ENCODE assay signal across 8 cellular contexts in genomic region chr14:61461808-61462275, GRCh38.
A peak's percentile ranks its signal among the peaks of the same experiment; 100 is the strongest.
DNase-seq lines count a peak whose midpoint lies in the region; ATAC-seq and TF ChIP-seq lines count a peak whose summit lies in the region.

No MANE protein-coding gene starts in this region.

- peak overlapping the region; percentile 24; the same call in 1 of the 2 replicates for H3K4me2 ChIP-seq in HCT116 (ENCODE audit: low read length)

- no peak overlapping the region for H3K9ac ChIP-seq in HCT116 (ENCODE audit: low read length)

- WGBS in gastroesophageal sphincter (ENCODE audit: low coverage in 1 of 2), 2 donors, result 36 to 49% methylated on average over 5 to 7 of the region's 7 CpGs

- BruUV-seq in HCT116 (replicated peaks; lab: Mats Ljungman, UMichigan), result no TSS peak

- H3K9me3 ChIP-seq in HCT116 (ENCODE audit: control insufficient read depth in 1 of 2, insufficient read depth in 1 of 2, low read depth in 1 of 2, low read length in 2 of 2) (no peaks in the 10 kb centered on the region), gastroesophageal sphincter (no peaks in the 10 kb centered on the region)

- H3K4me1 Mint-ChIP-seq in activated T-helper 1 cell treated with anti-CD3 and anti-CD28 coated beads, Interleukin-12 subunit alpha, Interleukin-12 subunit beta, Interleukin-2, Interleukin-4 antibody, amounts not matched to agents 30 ng/mL and 10 ng/mL and 1 ng/mL, durations not matched to agents 14 hours and 24 hours and 36 hours (ENCODE audit: low read depth), result peaks cover 51% of the 10 kb centered on the region
- peaks cover 14% of the 10 kb centered on the region for H3K4me1 Mint-ChIP-seq in progenitor cell of endocrine pancreas (ENCODE audit: low read depth)

- H3K9me2 ChIP-seq in HCT116 (ENCODE audit: insufficient read depth), result no peaks in the 10 kb centered on the region

- H3K4me3 Mint-ChIP-seq in activated T-helper 1 cell treated with anti-CD3 and anti-CD28 coated beads, Interleukin-12 subunit alpha, Interleukin-12 subunit beta, Interleukin-2, Interleukin-4 antibody, amounts not matched to agents 30 ng/mL and 10 ng/mL and 1 ng/mL, durations not matched to agents 14 hours and 24 hours and 36 hours, result peak overlapping the region; percentile 15
- H3K4me3 Mint-ChIP-seq in progenitor cell of endocrine pancreas (ENCODE audit: low read depth), result no peak overlapping the region

- intact Hi-C loops in HCT116 (cut with micrococcal nuclease), result loop anchor here (1.0 kb wide), 3 partner anchors 268 to 665 kb away; no protein-coding TSS in a partner anchor
- intact Hi-C loops in activated T-helper 1 cell treated with anti-CD3 and anti-CD28 coated beads, Interleukin-12 subunit alpha, Interleukin-12 subunit beta, Interleukin-2, Interleukin-4 antibody, amounts not matched to agents 30 ng/mL and 10 ng/mL and 1 ng/mL, durations not matched to agents 14 hours and 24 hours and 36 hours (cut with micrococcal nuclease), result loop anchor here (1.0 to 2.0 kb wide), 4 partner anchors 10 to 665 kb away; no protein-coding TSS in a partner anchor

- no peaks in the 10 kb centered on the region for H3K27me3 ChIP-seq in HCT116 (ENCODE audit: insufficient read depth, low read length)
- H3K27me3 ChIP-seq in gastroesophageal sphincter, result no peaks in the 10 kb centered on the region

- POLR2A ChIA-PET in HCT116 (lab: Charles Lee), result interaction anchor here (1.1 kb wide), 1 partner anchor 234 kb away, joined by 4 read pairs; the partner anchor contains the start of gene HIF1A

- DNase-seq in activated CD4-positive, alpha-beta T cell treated with anti-CD3 and anti-CD28 coated beads for 4 hours, result peak; percentile 40 to 60
- no peak for DNase-seq in activated CD4-positive, alpha-beta T cell treated with anti-CD3 and anti-CD28 coated beads for 1 hour
- DNase-seq in HCT116 (ENCODE audit: low read depth, low spot score), result peak; percentile 34
- DNase-seq in NCI-H345 treated with DMSO at 0.1 percent for 48 hours (lab: John Stamatoyannopoulos, UW; ENCODE audit: unreplicated experiment), result peak; percentile 48
- DNase-seq in activated T-helper 1 cell treated with anti-CD3 and anti-CD28 coated beads, Interleukin-12 subunit alpha, Interleukin-12 subunit beta, Interleukin-2, Interleukin-4 antibody, amounts not matched to agents 30 ng/mL and 10 ng/mL and 1 ng/mL, durations not matched to agents 14 hours and 24 hours and 36 hours (ENCODE audit: low spot score), result no peak
- DNase-seq in progenitor cell of endocrine pancreas (ENCODE audit: low spot score, unreplicated experiment), result peak; percentile 21

- H3K27ac ChIP-seq in HCT116 (ENCODE audit: low read depth, low read length) (no peak overlapping the region), gastroesophageal sphincter (no peak overlapping the region)

- H3K9me3 Mint-ChIP-seq in activated T-helper 1 cell treated with anti-CD3 and anti-CD28 coated beads, Interleukin-12 subunit alpha, Interleukin-12 subunit beta, Interleukin-2, Interleukin-4 antibody, amounts not matched to agents 30 ng/mL and 10 ng/mL and 1 ng/mL, durations not matched to agents 14 hours and 24 hours and 36 hours, result peaks cover 10% of the 10 kb centered on the region
- H3K9me3 Mint-ChIP-seq in progenitor cell of endocrine pancreas (ENCODE audit: low read depth), result peaks cover 7% of the 10 kb centered on the region

- RAD21 ChIA-PET in HCT116 (lab: Charles Lee; ENCODE audit: low non-redundant PET in 1 of 2, low total read pairs in 2 of 2, uncharacterized antibody in 2 of 2, unreplicated experiment in 2 of 2), result no interaction called here

- H3K4me3 ChIP-seq in HCT116 (replicated peaks in 1 of 2; ENCODE audit: low read depth in 1 of 2, low read length in 2 of 2) (no peak overlapping the region), gastroesophageal sphincter (no peak overlapping the region)

- no peak overlapping the region for H2AFZ ChIP-seq in HCT116 (ENCODE audit: low read depth, low read length, poor library complexity, severe bottlenecking)

- H3K4me1 ChIP-seq in HCT116 (ENCODE audit: control insufficient read depth in 1 of 2, insufficient read depth in 2 of 2, low read length in 2 of 2) (peaks cover 0 to 7% of the 10 kb centered on the region in 2 experiments; a peak in 2 of 4 replicates), gastroesophageal sphincter (peaks cover 0 to 22% (median 0%) of the 10 kb centered on the region in 3 donors)

- H3K79me2 ChIP-seq in HCT116 (ENCODE audit: insufficient read depth, low read length), result no peaks in the 10 kb centered on the region

- peak; percentile 70 for ATAC-seq in HCT116
- peak; percentile 54 for ATAC-seq in gastroesophageal sphincter
- ATAC-seq in HG03139 (IDR thresholded peaks at IDR 0.05; ENCODE audit: unreplicated experiment), result no peak

- TF ChIP-seq CTCF in HCT116 (IDR thresholded peaks at IDR 0.05 in 2 of 3, conservative IDR thresholded peaks at IDR 0.05 in 1 of 3; ENCODE audit: borderline replicate concordance in 1 of 3, insufficient read depth in 1 of 3, low read depth in 2 of 3, low read length in 2 of 3), result peak; percentile 60 to 83 (median 69); a peak in 5 of 6 replicates
- peak; percentile 71 to 92 (median 84) for TF ChIP-seq CTCF in gastroesophageal sphincter (IDR thresholded peaks at IDR 0.05)
- TF ChIP-seq CTCF in progenitor cell of endocrine pancreas (IDR thresholded peaks at IDR 0.05; ENCODE audit: unreplicated experiment), result peak; percentile 77

- H3K36me3 Mint-ChIP-seq in activated T-helper 1 cell treated with anti-CD3 and anti-CD28 coated beads, Interleukin-12 subunit alpha, Interleukin-12 subunit beta, Interleukin-2, Interleukin-4 antibody, amounts not matched to agents 30 ng/mL and 10 ng/mL and 1 ng/mL, durations not matched to agents 14 hours and 24 hours and 36 hours (ENCODE audit: low read depth), result peaks cover 64% of the 10 kb centered on the region
- H3K36me3 Mint-ChIP-seq in progenitor cell of endocrine pancreas (ENCODE audit: insufficient read depth), result peaks cover 3% of the 10 kb centered on the region

- CTCF ChIA-PET in HCT116 (lab: Charles Lee), result interaction anchor here (2.4 kb wide), 1 partner anchor 376 kb away, joined by 12 read pairs; no protein-coding TSS in a partner anchor

- peak overlapping the region; percentile 65 for H3K27ac Mint-ChIP-seq in activated T-helper 1 cell treated with anti-CD3 and anti-CD28 coated beads, Interleukin-12 subunit alpha, Interleukin-12 subunit beta, Interleukin-2, Interleukin-4 antibody, amounts not matched to agents 30 ng/mL and 10 ng/mL and 1 ng/mL, durations not matched to agents 14 hours and 24 hours and 36 hours
- H3K27ac Mint-ChIP-seq in progenitor cell of endocrine pancreas, result peak overlapping the region; percentile 6

- no peak for TF ChIP-seq EP300 in gastroesophageal sphincter (IDR thresholded peaks at IDR 0.05)

- H3K36me3 ChIP-seq in HCT116 (ENCODE audit: control insufficient read depth in 1 of 2, insufficient read depth in 2 of 2, low read length in 2 of 2) (peaks cover 0 to 9% of the 10 kb centered on the region in 2 experiments; a peak in 2 of 4 replicates), gastroesophageal sphincter (peaks cover 0 to 12% of the 10 kb centered on the region in 2 donors)

- H4K20me1 ChIP-seq in HCT116 (ENCODE audit: insufficient read depth), result no peaks in the 10 kb centered on the region

- H3K27me3 Mint-ChIP-seq in activated T-helper 1 cell treated with anti-CD3 and anti-CD28 coated beads, Interleukin-12 subunit alpha, Interleukin-12 subunit beta, Interleukin-2, Interleukin-4 antibody, amounts not matched to agents 30 ng/mL and 10 ng/mL and 1 ng/mL, durations not matched to agents 14 hours and 24 hours and 36 hours (ENCODE audit: insufficient read depth), result no peaks in the 10 kb centered on the region
- no peaks in the 10 kb centered on the region for H3K27me3 Mint-ChIP-seq in progenitor cell of endocrine pancreas

- TF ChIP-seq RAD21 in HCT116 (IDR thresholded peaks at IDR 0.05; ENCODE audit: low read depth), result peak; percentile 83

- TF ChIP-seq POLR2A in HCT116 (IDR thresholded peaks at IDR 0.05; ENCODE audit: borderline replicate concordance, extremely low read depth, insufficient read depth, insufficient read length) (no peak), gastroesophageal sphincter (IDR thresholded peaks at IDR 0.05) (no peak)

TF ChIP-seq in HCT116, 20 proteins besides CTCF, POLR2A, EP300 and RAD21:
- TF ChIP-seq, protein P1, sequence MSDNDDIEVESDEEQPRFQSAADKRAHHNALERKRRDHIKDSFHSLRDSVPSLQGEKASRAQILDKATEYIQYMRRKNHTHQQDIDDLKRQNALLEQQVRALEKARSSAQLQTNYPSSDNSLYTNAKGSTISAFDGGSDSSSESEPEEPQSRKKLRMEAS (IDR thresholded peaks at IDR 0.05), result no peak
- TF ChIP-seq ZNF274 (IDR thresholded peaks at IDR 0.05; ENCODE audit: low read depth, low read length), result no peak
- TF ChIP-seq CEBPB (IDR thresholded peaks at IDR 0.05; ENCODE audit: low read depth), result no peak
- TF ChIP-seq SP1 (IDR thresholded peaks at IDR 0.05; ENCODE audit: low read depth), result no peak
- TF ChIP-seq FOSL1 (IDR thresholded peaks at IDR 0.05; ENCODE audit: low read depth), result no peak
- TF ChIP-seq EGR1 (IDR thresholded peaks at IDR 0.05; ENCODE audit: low read depth), result no peak
- TF ChIP-seq, protein P2, sequence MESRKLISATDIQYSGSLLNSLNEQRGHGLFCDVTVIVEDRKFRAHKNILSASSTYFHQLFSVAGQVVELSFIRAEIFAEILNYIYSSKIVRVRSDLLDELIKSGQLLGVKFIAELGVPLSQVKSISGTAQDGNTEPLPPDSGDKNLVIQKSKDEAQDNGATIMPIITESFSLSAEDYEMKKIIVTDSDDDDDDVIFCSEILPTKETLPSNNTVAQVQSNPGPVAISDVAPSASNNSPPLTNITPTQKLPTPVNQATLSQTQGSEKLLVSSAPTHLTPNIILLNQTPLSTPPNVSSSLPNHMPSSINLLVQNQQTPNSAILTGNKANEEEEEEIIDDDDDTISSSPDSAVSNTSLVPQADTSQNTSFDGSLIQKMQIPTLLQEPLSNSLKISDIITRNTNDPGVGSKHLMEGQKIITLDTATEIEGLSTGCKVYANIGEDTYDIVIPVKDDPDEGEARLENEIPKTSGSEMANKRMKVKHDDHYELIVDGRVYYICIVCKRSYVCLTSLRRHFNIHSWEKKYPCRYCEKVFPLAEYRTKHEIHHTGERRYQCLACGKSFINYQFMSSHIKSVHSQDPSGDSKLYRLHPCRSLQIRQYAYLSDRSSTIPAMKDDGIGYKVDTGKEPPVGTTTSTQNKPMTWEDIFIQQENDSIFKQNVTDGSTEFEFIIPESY (IDR thresholded peaks at IDR 0.05; ENCODE audit: extremely low read depth, insufficient replicate concordance, low read length), result no peak
- TF ChIP-seq YY1 (IDR thresholded peaks at IDR 0.05; ENCODE audit: extremely low read depth, insufficient replicate concordance, low read depth, low read length), result no peak
- TF ChIP-seq ELF1 (IDR thresholded peaks at IDR 0.05; ENCODE audit: borderline replicate concordance, low read depth), result no peak

Comparison
In these comparisons a context has a peak if more than half of its experiments do, and no peak if none do; other contexts are left out.
1. DNase-seq: peak in activated CD4-positive, alpha-beta T cell treated with anti-CD3 and anti-CD28 coated beads for 4 hours (2 of 2), HCT116 (single experiment), NCI-H345 treated with DMSO at 0.1 percent for 48 hours (single experiment) and progenitor cell of endocrine pancreas (single experiment); none in activated CD4-positive, alpha-beta T cell treated with anti-CD3 and anti-CD28 coated beads for 1 hour (single experiment) and activated T-helper 1 cell treated with anti-CD3 and anti-CD28 coated beads, Interleukin-12 subunit alpha, Interleukin-12 subunit beta, Interleukin-2, Interleukin-4 antibody, amounts not matched to agents 30 ng/mL and 10 ng/mL and 1 ng/mL, durations not matched to agents 14 hours and 24 hours and 36 hours (single experiment).
2. Peak in every context shown above with its lines, with median percentiles within 50 percentile points of each other: CTCF ChIP-seq.